In genomic region chr4:95505149-95505548, GRCh38 we compare ENCODE assay signal across 14 cellular contexts. TPM values are rescaled to one million over a fixed set of nuclear protein-coding genes. Genes with fewer than 3 reads are reported as not detected.
DNase-seq lines count a peak whose midpoint lies in the region; ATAC-seq and TF ChIP-seq lines count a peak whose summit lies in the region.
"Had no signal": no experiment of that assay in that cellular context is flagged by ENCODE, and none has a peak within 500 bp of the region (broad histone marks: within the 10 kb centered on the region; RNA-seq: fewer than 3 reads in every experiment).

No MANE protein-coding gene starts in this region.

- no TSS peak for BruUV-seq in MCF 10A (replicated peaks; lab: Mats Ljungman, UMichigan)

- H3K36me3 ChIP-seq in HEK293 (ENCODE audit: control insufficient read depth in 2 of 2, insufficient read depth in 1 of 2, low read length in 2 of 2) (no peaks in the 10 kb centered on the region), left ventricle myocardium inferior (no peaks in the 10 kb centered on the region)
- H3K36me3 ChIP-seq: vagina had no signal

- no peak overlapping the region for H3K27ac ChIP-seq in HEK293 (ENCODE audit: extremely low read depth, low read depth, low read length)
- peak overlapping the region; percentile 53 for H3K27ac ChIP-seq in left ventricle myocardium inferior (replicated peaks)
- H3K27ac ChIP-seq: vagina had no signal

- intact Hi-C loops in MCF 10A (cut with micrococcal nuclease) = no loop called here
- intact Hi-C loops in left ventricle myocardium inferior (cut with micrococcal nuclease) = no loop called here

- H3K27me3 Mint-ChIP-seq in MCF 10A (ENCODE audit: insufficient read depth, unreplicated experiment) = no peaks in the 10 kb centered on the region

- no peak overlapping the region for H3K4me3 ChIP-seq in HEK293 (ENCODE audit: low read depth, low read length)
- no peak overlapping the region for H3K4me3 ChIP-seq in left ventricle myocardium inferior
- H3K4me3 ChIP-seq: vagina had no signal

- ATAC-seq in GM19463 (IDR thresholded peaks at IDR 0.05; ENCODE audit: unreplicated experiment) (no peak), HG03095 (IDR thresholded peaks at IDR 0.05; ENCODE audit: unreplicated experiment) (no peak)
- ATAC-seq: HepG2 had no signal

- peak; percentile 27 for DNase-seq in MCF 10A (ENCODE audit: unreplicated experiment)
- DNase-seq in left ventricle myocardium inferior = no peak
- peak; percentile 63 for DNase-seq in putamen (ENCODE audit: low spot score)
- no peak for DNase-seq in NCI-H510A treated with DMSO at 0.1 percent for 48 hours (lab: John Stamatoyannopoulos, UW)
- DNase-seq in NCI-H2227 treated with DMSO at 0.1 percent for 48 hours (lab: John Stamatoyannopoulos, UW) = no peak
- DNase-seq: activated CD4-positive, alpha-beta T cell treated with anti-CD3 and anti-CD28 coated beads, Interleukin-2, amount 50 U/mL, for 1 hour; effector memory CD4-positive, alpha-beta T cell; NCI-H1092 treated with DMSO at 0.1 percent for 48 hours had no signal

- no peak overlapping the region for H3K27ac Mint-ChIP-seq in MCF 10A (ENCODE audit: low read depth, unreplicated experiment)
- H3K27ac Mint-ChIP-seq: T-helper 1 cell treated with Interleukin-12 subunit alpha and Interleukin-12 subunit beta and Interleukin-4 antibody, amounts not matched to agents 30 μg/mL and 1 μg/mL, for 36 hours had no signal

- TF ChIP-seq CTCF in HEK293 (tag by site-specific recombination; IDR thresholded peaks at IDR 0.05) = no peak
- TF ChIP-seq CTCF in MCF 10A (IDR thresholded peaks at IDR 0.05; ENCODE audit: unreplicated experiment) = no peak
- no peak for TF ChIP-seq CTCF in left ventricle myocardium inferior (IDR thresholded peaks at IDR 0.05; ENCODE audit: borderline replicate concordance)

- H3K4me1 ChIP-seq in HEK293 (ENCODE audit: control insufficient read depth, insufficient read depth, low read length) = peaks cover 12% of the 10 kb centered on the region
- H3K4me1 ChIP-seq in left ventricle myocardium inferior = no peaks in the 10 kb centered on the region
- H3K4me1 ChIP-seq: vagina had no signal

- CTCF ChIA-PET in HEK293 (lab: Yijun Ruan, JAX) = no interaction called here
- CTCF ChIA-PET in MCF 10A (lab: Yijun Ruan, JAX) = no interaction called here

- H3K9me3 Mint-ChIP-seq in MCF 10A (ENCODE audit: unreplicated experiment) = no peaks in the 10 kb centered on the region
- H3K9me3 Mint-ChIP-seq: T-helper 1 cell treated with Interleukin-12 subunit alpha and Interleukin-12 subunit beta and Interleukin-4 antibody, amounts not matched to agents 30 μg/mL and 1 μg/mL, for 36 hours had no signal

- no peak overlapping the region for H3K4me3 Mint-ChIP-seq in MCF 10A (ENCODE audit: unreplicated experiment)
- H3K4me3 Mint-ChIP-seq: T-helper 1 cell treated with Interleukin-12 subunit alpha and Interleukin-12 subunit beta and Interleukin-4 antibody, amounts not matched to agents 30 μg/mL and 1 μg/mL, for 36 hours had no signal

- no peaks in the 10 kb centered on the region for H3K36me3 Mint-ChIP-seq in MCF 10A (ENCODE audit: insufficient read depth, unreplicated experiment)

- H3K27me3 ChIP-seq in left ventricle myocardium inferior (ENCODE audit: low read depth) = no peaks in the 10 kb centered on the region
- H3K27me3 ChIP-seq: vagina had no signal

- POLR2A ChIA-PET in HEK293 (lab: Yijun Ruan, JAX) (no interaction called here), MCF 10A (lab: Yijun Ruan, JAX) (no interaction called here)

- no peaks in the 10 kb centered on the region for H3K9me3 ChIP-seq in HEK293 (ENCODE audit: control insufficient read depth, insufficient read depth, low read depth, low read length)
- no peaks in the 10 kb centered on the region for H3K9me3 ChIP-seq in left ventricle myocardium inferior (replicated peaks)
- H3K9me3 ChIP-seq: vagina had no signal

- peaks cover 11% of the 10 kb centered on the region for H3K4me1 Mint-ChIP-seq in MCF 10A (ENCODE audit: insufficient read depth, unreplicated experiment)

TF ChIP-seq in HEK293, 187 proteins besides CTCF, POLR2A, EP300 and RAD21 (continues in another document):
- no peak for TF ChIP-seq ZNF544 (tag by site-specific recombination; IDR thresholded peaks at IDR 0.05)
- TF ChIP-seq ELK4 (IDR thresholded peaks at IDR 0.05; ENCODE audit: borderline replicate concordance, low read depth, low read length) = no peak
- no peak for TF ChIP-seq PRDM2 (tag by site-specific recombination; IDR thresholded peaks at IDR 0.05; ENCODE audit: borderline replicate concordance)
- no peak for TF ChIP-seq ZBTB20 (tag by site-specific recombination; IDR thresholded peaks at IDR 0.05)
- TF ChIP-seq ZNF623 (tag by site-specific recombination; IDR thresholded peaks at IDR 0.05) = no peak
- no peak for TF ChIP-seq ZNF148 (tag by site-specific recombination; IDR thresholded peaks at IDR 0.05; ENCODE audit: borderline replicate concordance)
- TF ChIP-seq ZNF354C (tag by site-specific recombination; IDR thresholded peaks at IDR 0.05; ENCODE audit: borderline replicate concordance, low read depth) = no peak
- no peak for TF ChIP-seq ZNF169 (tag by site-specific recombination; IDR thresholded peaks at IDR 0.05)
- no peak for TF ChIP-seq ZNF776 (tag by site-specific recombination; IDR thresholded peaks at IDR 0.05; ENCODE audit: borderline replicate concordance)
- TF ChIP-seq ZNF324 (tag by site-specific recombination; IDR thresholded peaks at IDR 0.05) = no peak
- 0 out of 2 replicates have a peak, but pooled peaks have one; percentile 17 for TF ChIP-seq TCF7L2 (IDR thresholded peaks at IDR 0.05; ENCODE audit: borderline replicate concordance, low read depth, low read length)
- TF ChIP-seq ZSCAN16 (tag by site-specific recombination; IDR thresholded peaks at IDR 0.05) = no peak

RNA-seq across cellular contexts. Expression of gene UNC5C, which starts 43.6 kb away (rescaled TPM):
- not detected in 2 replicates for total RNA-seq in MCF 10A (2022)
- 2.0 TPM for total RNA-seq in left ventricle myocardium inferior
- total RNA-seq: HepG2 had no signal

Comparison
In these comparisons a context has a peak if more than half of its experiments do, and no peak if none do; other contexts are left out.
1. DNase-seq: peak in MCF 10A (single experiment) and putamen (single experiment); none in left ventricle myocardium inferior (single experiment), NCI-H510A treated with DMSO at 0.1 percent for 48 hours (single experiment) and NCI-H2227 treated with DMSO at 0.1 percent for 48 hours (single experiment).